ENCODE assay signal across 18 cellular contexts in genomic region chrX:1093586-1094538, GRCh38.
DNase-seq lines count a peak whose midpoint lies in the region; ATAC-seq and TF ChIP-seq lines count a peak whose summit lies in the region.
"Had no signal": no experiment of that assay in that cellular context is flagged by ENCODE, and none has a peak within 500 bp of the region (broad histone marks: within the 10 kb centered on the region; RNA-seq: fewer than 3 reads in every experiment).

No MANE protein-coding gene starts in this region.

- CTCF ChIA-PET in CD8-positive, alpha-beta T cell (lab: Charles Lee) = no interaction called here
- CTCF ChIA-PET in T-cell (lab: Charles Lee) = no interaction called here

- peak overlapping the region; percentile 11 for H3K4me3 ChIP-seq in CD8-positive, alpha-beta T cell (ENCODE audit: low read depth, low read length)
- no peak overlapping the region for H3K4me3 ChIP-seq in neural progenitor cell
- H3K4me3 ChIP-seq: esophagus squamous epithelium, GM23248, thyroid gland had no signal

- H3K27me3 ChIP-seq in CD8-positive, alpha-beta T cell (ENCODE audit: insufficient read depth, low read length) = no peaks in the 10 kb centered on the region
- no peaks in the 10 kb centered on the region for H3K27me3 ChIP-seq in neural progenitor cell
- H3K27me3 ChIP-seq: thyroid gland had no signal

- ATAC-seq in CD8-positive, alpha-beta T cell = peak; percentile 52
- peak in 2 of 4 experiments; percentile 27 to 37 for ATAC-seq in T-cell (replicated peaks in 1 of 4)
- ATAC-seq in activated naive CD4-positive, alpha-beta T cell treated with anti-CD3 and anti-CD28 coated beads, Interleukin-2, amount 50 U/mL, for 72 hours = peak; percentile 20 to 47
- ATAC-seq in GM19452 (IDR thresholded peaks at IDR 0.05; ENCODE audit: unreplicated experiment) = no peak

- peak overlapping the region; percentile 9 for H2AFZ ChIP-seq in neural progenitor cell (replicated peaks)
- H2AFZ ChIP-seq: GM23248, parathyroid adenoma had no signal

- POLR2A ChIA-PET in CD8-positive, alpha-beta T cell (lab: Charles Lee) = no interaction called here
- POLR2A ChIA-PET in T-cell (lab: Charles Lee) = no interaction called here

- no peaks in the 10 kb centered on the region for H3K36me3 Mint-ChIP-seq in CD8-positive, alpha-beta T cell
- H3K36me3 Mint-ChIP-seq in T-cell (no peaks in the 10 kb centered on the region), neural progenitor cell (peaks cover 2% of the 10 kb centered on the region)
- peaks cover 7 to 9% of the 10 kb centered on the region in 2 donors for H3K36me3 Mint-ChIP-seq in activated naive CD4-positive, alpha-beta T cell treated with anti-CD3 and anti-CD28 coated beads, Interleukin-2, amount 50 U/mL, for 72 hours
- H3K36me3 Mint-ChIP-seq: naive B cell; stimulated activated effector memory CD8-positive, alpha-beta T cell treated with anti-CD3 and anti-CD28 coated beads, Interleukin-12 subunit alpha, Interleukin-12 subunit beta, amount 100 ng/mL, for 72 hours had no signal

- no peaks in the 10 kb centered on the region for H3K4me1 ChIP-seq in CD8-positive, alpha-beta T cell (ENCODE audit: insufficient read depth, low read length)
- peaks cover 10% of the 10 kb centered on the region for H3K4me1 ChIP-seq in neural progenitor cell
- H3K4me1 ChIP-seq: esophagus squamous epithelium, parathyroid adenoma, thyroid gland had no signal

- in situ Hi-C loops in GM13977 (cut with MboI; ENCODE audit: low pct_unique_long_range_greater_than_20kb, low sequenced_read_pairs, unreplicated experiment) = no loop called here

- peaks cover 7% of the 10 kb centered on the region for H3K9me3 ChIP-seq in CD8-positive, alpha-beta T cell (ENCODE audit: low read length)
- no peaks in the 10 kb centered on the region for H3K9me3 ChIP-seq in neural progenitor cell (ENCODE audit: low read depth)
- H3K9me3 ChIP-seq: thyroid gland had no signal

- H3K27ac ChIP-seq in CD8-positive, alpha-beta T cell (ENCODE audit: low read depth, low read length) = no peak overlapping the region
- no peak overlapping the region for H3K27ac ChIP-seq in neural progenitor cell
- H3K27ac ChIP-seq: esophagus squamous epithelium, GM23248, parathyroid adenoma, thyroid gland, WERI-Rb-1 had no signal

- no peak for TF ChIP-seq CTCF in CD8-positive, alpha-beta T cell (IDR thresholded peaks at IDR 0.05)
- TF ChIP-seq CTCF in neural progenitor cell (IDR thresholded peaks at IDR 0.05) (no peak), GM13977 (IDR thresholded peaks at IDR 0.05; ENCODE audit: extremely low read depth, insufficient read depth, missing control alignments) (no peak)

- no peak for DNase-seq in CD8-positive, alpha-beta T cell
- peak in 2 of 34 experiments; percentile 2 to 18 for DNase-seq in T-cell
- peak in 1 of 2 donors; percentile 51 for DNase-seq in activated naive CD4-positive, alpha-beta T cell treated with anti-CD3 and anti-CD28 coated beads, Interleukin-2, amount 50 U/mL, for 72 hours (ENCODE audit: low spot score in 2 of 2)
- no peak for DNase-seq in neural progenitor cell (ENCODE audit: low spot score)
- DNase-seq in GM13977 (ENCODE audit: low spot score) = no peak
- DNase-seq in mucosa of gallbladder (ENCODE audit: low spot score) = no peak
- DNase-seq: effector memory CD4-positive, alpha-beta T cell; esophagus squamous epithelium; GM23248; mesenchymal stem cell; naive B cell; NCI-H1436; NCI-H524; thyroid gland; WERI-Rb-1 had no signal

- no peaks in the 10 kb centered on the region for H4K20me1 ChIP-seq in neural progenitor cell (ENCODE audit: low read depth)

- no peaks in the 10 kb centered on the region for H3K79me2 ChIP-seq in neural progenitor cell (ENCODE audit: low read depth)
- H3K79me2 ChIP-seq: parathyroid adenoma had no signal

- peak overlapping the region; percentile 68 for H3K4me3 Mint-ChIP-seq in CD8-positive, alpha-beta T cell
- H3K4me3 Mint-ChIP-seq in T-cell = peak overlapping the region; percentile 54 to 71 (median 67)
- H3K4me3 Mint-ChIP-seq in neural progenitor cell = no peak overlapping the region
- H3K4me3 Mint-ChIP-seq: stimulated activated effector memory CD8-positive, alpha-beta T cell treated with anti-CD3 and anti-CD28 coated beads, Interleukin-12 subunit alpha, Interleukin-12 subunit beta, amount 100 ng/mL, for 72 hours had no signal

- H3K4me1 Mint-ChIP-seq in CD8-positive, alpha-beta T cell (ENCODE audit: low read depth) = peaks cover 4% of the 10 kb centered on the region
- H3K4me1 Mint-ChIP-seq in T-cell (peaks cover 0 to 17% (median 7%) of the 10 kb centered on the region in 3 donors), neural progenitor cell (peaks cover 19% of the 10 kb centered on the region)
- H3K4me1 Mint-ChIP-seq: naive B cell; stimulated activated effector memory CD8-positive, alpha-beta T cell treated with anti-CD3 and anti-CD28 coated beads, Interleukin-12 subunit alpha, Interleukin-12 subunit beta, amount 100 ng/mL, for 72 hours had no signal

- H3K4me2 ChIP-seq in neural progenitor cell = no peak overlapping the region

- H3K9me3 Mint-ChIP-seq in CD8-positive, alpha-beta T cell = peaks cover 7% of the 10 kb centered on the region
- H3K9me3 Mint-ChIP-seq in T-cell (peaks cover 0 to 17% (median 0%) of the 10 kb centered on the region in 3 donors), neural progenitor cell (peaks cover 27% of the 10 kb centered on the region)
- peaks cover 7 to 16% of the 10 kb centered on the region in 2 donors for H3K9me3 Mint-ChIP-seq in activated naive CD4-positive, alpha-beta T cell treated with anti-CD3 and anti-CD28 coated beads, Interleukin-2, amount 50 U/mL, for 72 hours

- no peaks in the 10 kb centered on the region for H3K36me3 ChIP-seq in CD8-positive, alpha-beta T cell (ENCODE audit: insufficient read depth, low read length)
- H3K36me3 ChIP-seq in neural progenitor cell = no peaks in the 10 kb centered on the region
- H3K36me3 ChIP-seq: esophagus squamous epithelium, thyroid gland, WERI-Rb-1 had no signal

- intact Hi-C loops in CD8-positive, alpha-beta T cell (cut with DNase I, micrococcal nuclease) = no loop called here

- peaks cover 1% of the 10 kb centered on the region for H3K27me3 Mint-ChIP-seq in CD8-positive, alpha-beta T cell (ENCODE audit: low read depth)
- H3K27me3 Mint-ChIP-seq in T-cell = peaks cover 2 to 6% of the 10 kb centered on the region in 2 donors
- peaks cover 33% of the 10 kb centered on the region for H3K27me3 Mint-ChIP-seq in neural progenitor cell (ENCODE audit: insufficient read depth, low read depth)

- H3K9ac ChIP-seq in neural progenitor cell = no peak overlapping the region
- H3K9ac ChIP-seq: GM23248, parathyroid adenoma had no signal

- no peaks in the 10 kb centered on the region for H3F3A ChIP-seq in neural progenitor cell (ENCODE audit: low read depth)

- H3K27ac Mint-ChIP-seq in CD8-positive, alpha-beta T cell = peak overlapping the region; percentile 84
- H3K27ac Mint-ChIP-seq in T-cell = peak overlapping the region; percentile 75 to 84
- H3K27ac Mint-ChIP-seq in activated naive CD4-positive, alpha-beta T cell treated with anti-CD3 and anti-CD28 coated beads, Interleukin-2, amount 50 U/mL, for 72 hours = peak overlapping the region; percentile 4 to 79
- no peak overlapping the region for H3K27ac Mint-ChIP-seq in neural progenitor cell
- H3K27ac Mint-ChIP-seq: naive B cell; stimulated activated effector memory CD8-positive, alpha-beta T cell treated with anti-CD3 and anti-CD28 coated beads, Interleukin-12 subunit alpha, Interleukin-12 subunit beta, amount 100 ng/mL, for 72 hours had no signal
